Comparison of ENCODE assay signal across 15 cellular contexts in the genomic region with DNA sequence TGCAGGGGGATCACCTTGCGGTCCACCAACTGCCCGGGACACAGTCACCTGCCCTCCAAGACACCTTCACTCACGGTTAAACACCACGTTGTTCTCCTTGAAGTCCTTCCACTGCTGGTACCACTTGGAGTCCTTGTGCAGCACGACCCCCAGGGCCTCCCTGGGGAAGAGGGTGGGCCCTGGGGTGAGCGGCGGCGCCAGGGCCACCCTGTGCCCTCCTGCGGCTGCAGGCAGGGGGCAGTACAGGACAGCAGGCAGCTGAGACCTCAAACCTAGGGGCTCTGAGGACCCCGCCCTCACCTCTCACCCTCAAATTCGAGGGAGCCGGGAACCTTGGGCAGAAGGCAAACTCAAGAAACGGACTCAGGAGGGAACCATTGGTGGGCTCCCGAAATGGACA. TPM values are rescaled to one million over a fixed set of nuclear protein-coding genes. Genes with fewer than 3 reads are reported as not detected.
A peak's percentile ranks its signal among the peaks of the same experiment; 100 is the strongest.
DNase-seq lines count a peak whose midpoint lies in the region; ATAC-seq, FAIRE-seq and TF ChIP-seq lines count a peak whose summit lies in the region.
"Had no signal": no experiment of that assay in that cellular context is flagged by ENCODE, and none has a peak within 500 bp of the region (broad histone marks: within the 10 kb centered on the region; RNA-seq: fewer than 3 reads in every experiment).

No MANE protein-coding gene starts in this region.

- H3K9me2 ChIP-seq in GM23338 (ENCODE audit: insufficient read depth) = no peaks in the 10 kb centered on the region

- no peak for FAIRE-seq in bronchial epithelial cell (lab: Jason Lieb, UNC)
- no peak for FAIRE-seq in kidney (lab: Jason Lieb, UNC)

- H3K4me3 Mint-ChIP-seq in GM23338 = no peak overlapping the region
- H3K4me3 Mint-ChIP-seq: immature natural killer cell, nephron had no signal

- no peaks in the 10 kb centered on the region for H3K9me3 Mint-ChIP-seq in GM23338
- H3K9me3 Mint-ChIP-seq: immature natural killer cell, nephron had no signal

- peak; percentile 48 for ATAC-seq in GM23338
- ATAC-seq in psoas muscle = no peak
- no peak for ATAC-seq in GM19395 (IDR thresholded peaks at IDR 0.05; ENCODE audit: unreplicated experiment)

- H3K4me3 ChIP-seq in GM23338 (no peak overlapping the region), bronchial epithelial cell (ENCODE audit: low read depth, low read length) (no peak overlapping the region), psoas muscle (no peak overlapping the region), kidney (ENCODE audit: low read length in 2 of 2) (no peak overlapping the region)
- H3K4me3 ChIP-seq: HAP-1 had no signal

- H3K36me3 ChIP-seq in GM23338 (ENCODE audit: insufficient read depth) (peaks cover 28% of the 10 kb centered on the region; the same call in 1 of the 2 replicates), bronchial epithelial cell (ENCODE audit: control insufficient read depth, insufficient read depth, low read length) (peaks cover 31% of the 10 kb centered on the region), psoas muscle (ENCODE audit: insufficient read depth in 1 of 2, low read depth in 1 of 2) (peaks cover 9 to 89% of the 10 kb centered on the region in 2 donors), kidney (ENCODE audit: control insufficient read depth in 1 of 2, insufficient read depth in 2 of 2, low read length in 2 of 2) (peaks cover 26 to 37% of the 10 kb centered on the region in 2 donors)

- TF ChIP-seq CTCF in GM23338 (conservative IDR thresholded peaks at IDR 0.05; ENCODE audit: low read depth in 2 of 2) (peak; percentile 56 to 60), bronchial epithelial cell (IDR thresholded peaks at IDR 0.05; ENCODE audit: insufficient read depth, low read length, severe bottlenecking) (peak; percentile 31), psoas muscle (IDR thresholded peaks at IDR 0.05) (peak; percentile 25), kidney (IDR thresholded peaks at IDR 0.05; ENCODE audit: borderline replicate concordance, extremely low read depth, insufficient read depth) (no peak)

- peaks cover 74% of the 10 kb centered on the region for H3K36me3 Mint-ChIP-seq in GM23338 (ENCODE audit: low read depth)

- no peak overlapping the region for H3K4me2 ChIP-seq in GM23338

- H2AFZ ChIP-seq in GM23338 = no peak overlapping the region

- peaks cover 14% of the 10 kb centered on the region; the same call in 1 of the 2 replicates for H4K20me1 ChIP-seq in GM23338 (replicated peaks; ENCODE audit: insufficient read depth)

- H3K4me1 Mint-ChIP-seq in GM23338 = no peaks in the 10 kb centered on the region; the same call in 2 of the 3 replicates

- no peak overlapping the region for H3K9ac ChIP-seq in kidney (ENCODE audit: low read length in 2 of 2)

- no peak overlapping the region for H3K27ac Mint-ChIP-seq in GM23338
- H3K27ac Mint-ChIP-seq: nephron had no signal

- H3K27me3 ChIP-seq in GM23338 (ENCODE audit: insufficient read depth) (no peaks in the 10 kb centered on the region), bronchial epithelial cell (ENCODE audit: control insufficient read depth, insufficient read depth, low read length) (no peaks in the 10 kb centered on the region), psoas muscle (ENCODE audit: insufficient read depth in 3 of 3, low read length in 2 of 3) (no peaks in the 10 kb centered on the region)

- no peak overlapping the region for H3K27ac ChIP-seq in GM23338 (ENCODE audit: low read depth)
- no peak overlapping the region for H3K27ac ChIP-seq in psoas muscle
- no peak overlapping the region for H3K27ac ChIP-seq in kidney (ENCODE audit: low read depth in 2 of 2, low read length in 2 of 2)
- H3K27ac ChIP-seq: epithelial cell of prostate had no signal

- no peaks in the 10 kb centered on the region for H3K9me3 ChIP-seq in psoas muscle
- no peaks in the 10 kb centered on the region for H3K9me3 ChIP-seq in kidney (ENCODE audit: control insufficient read depth in 1 of 2, low read length in 2 of 2)
- H3K9me3 ChIP-seq: HAP-1 had no signal

- H3K27me3 Mint-ChIP-seq in GM23338 (ENCODE audit: insufficient read depth, low read depth, poor library complexity) = peaks cover 9% of the 10 kb centered on the region

- 86 to 90% (median 86%) methylated on average over 13 to 14 of the region's 14 CpGs for WGBS in psoas muscle, 3 donors

- no peaks in the 10 kb centered on the region for H3K4me1 ChIP-seq in GM23338 (ENCODE audit: insufficient read depth)
- peaks cover 8% of the 10 kb centered on the region for H3K4me1 ChIP-seq in psoas muscle
- H3K4me1 ChIP-seq in kidney (ENCODE audit: control insufficient read depth in 1 of 2, insufficient read depth in 1 of 2, low read depth in 1 of 2, low read length in 2 of 2) = peaks cover 0 to 5% of the 10 kb centered on the region in 2 donors

- intact Hi-C loops in psoas muscle (cut with DNase I) (no loop called here), kidney (cut with DNase I) (no loop called here)

- peaks cover 24% of the 10 kb centered on the region for H3F3A ChIP-seq in GM23338 (replicated peaks; ENCODE audit: low read depth)

- peaks cover 7% of the 10 kb centered on the region; the same call in 1 of the 2 replicates for H3K79me2 ChIP-seq in GM23338 (replicated peaks; ENCODE audit: insufficient read depth)

- peak; percentile 41 for DNase-seq in GM23338 (ENCODE audit: low spot score)
- no peak for DNase-seq in bronchial epithelial cell (ENCODE audit: low read depth)
- no peak for DNase-seq in psoas muscle
- DNase-seq in kidney = no peak
- no peak for DNase-seq in GM19238 (ENCODE audit: insufficient read length, low spot score)
- DNase-seq: amniotic stem cell, immature natural killer cell, NCI-H1048, NCI-H748 treated with DMSO at 0.1 percent for 48 hours, SW 1271 had no signal

TF ChIP-seq in GM23338, 12 proteins besides CTCF, POLR2A, EP300 and RAD21 (continues in another document):
- TF ChIP-seq, protein P1, sequence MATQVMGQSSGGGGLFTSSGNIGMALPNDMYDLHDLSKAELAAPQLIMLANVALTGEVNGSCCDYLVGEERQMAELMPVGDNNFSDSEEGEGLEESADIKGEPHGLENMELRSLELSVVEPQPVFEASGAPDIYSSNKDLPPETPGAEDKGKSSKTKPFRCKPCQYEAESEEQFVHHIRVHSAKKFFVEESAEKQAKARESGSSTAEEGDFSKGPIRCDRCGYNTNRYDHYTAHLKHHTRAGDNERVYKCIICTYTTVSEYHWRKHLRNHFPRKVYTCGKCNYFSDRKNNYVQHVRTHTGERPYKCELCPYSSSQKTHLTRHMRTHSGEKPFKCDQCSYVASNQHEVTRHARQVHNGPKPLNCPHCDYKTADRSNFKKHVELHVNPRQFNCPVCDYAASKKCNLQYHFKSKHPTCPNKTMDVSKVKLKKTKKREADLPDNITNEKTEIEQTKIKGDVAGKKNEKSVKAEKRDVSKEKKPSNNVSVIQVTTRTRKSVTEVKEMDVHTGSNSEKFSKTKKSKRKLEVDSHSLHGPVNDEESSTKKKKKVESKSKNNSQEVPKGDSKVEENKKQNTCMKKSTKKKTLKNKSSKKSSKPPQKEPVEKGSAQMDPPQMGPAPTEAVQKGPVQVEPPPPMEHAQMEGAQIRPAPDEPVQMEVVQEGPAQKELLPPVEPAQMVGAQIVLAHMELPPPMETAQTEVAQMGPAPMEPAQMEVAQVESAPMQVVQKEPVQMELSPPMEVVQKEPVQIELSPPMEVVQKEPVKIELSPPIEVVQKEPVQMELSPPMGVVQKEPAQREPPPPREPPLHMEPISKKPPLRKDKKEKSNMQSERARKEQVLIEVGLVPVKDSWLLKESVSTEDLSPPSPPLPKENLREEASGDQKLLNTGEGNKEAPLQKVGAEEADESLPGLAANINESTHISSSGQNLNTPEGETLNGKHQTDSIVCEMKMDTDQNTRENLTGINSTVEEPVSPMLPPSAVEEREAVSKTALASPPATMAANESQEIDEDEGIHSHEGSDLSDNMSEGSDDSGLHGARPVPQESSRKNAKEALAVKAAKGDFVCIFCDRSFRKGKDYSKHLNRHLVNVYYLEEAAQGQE (IDR thresholded peaks at IDR 0.05; ENCODE audit: unreplicated experiment) = no peak
- TF ChIP-seq ZNF331 (CRISPR knock-in tag; IDR thresholded peaks at IDR 0.05; ENCODE audit: low read depth) = no peak

RNA-seq across cellular contexts. Expression of a gene that starts 7.5 kb away (rescaled TPM):
- total RNA-seq in GM23338 (2014; rRNA removed; shearing (Covaris generic)) = 52.4 and 53.1 TPM in 2 replicates
- polyA plus RNA-seq in GM23338 (2016; fragmentation: Nextera tagmentation; extraction: Ambion mirVana) = 22.3 and 22.5 TPM in 2 replicates
- total RNA-seq in bronchial epithelial cell = 0.26 and 0.77 TPM in 2 replicates
- total RNA-seq in psoas muscle = under 1 TPM in 1 of 4 donors, not detected in 3; 0.30 TPM
- polyA plus RNA-seq in psoas muscle = under 1 TPM in 2 of 3 donors, not detected in 1; 0.04 to 0.25 TPM
- total RNA-seq in kidney = 25.9 TPM
- 8.9 TPM for polyA plus RNA-seq in kidney (ENCODE audit: insufficient read depth, low read depth, low replicate concordance)
- polyA plus RNA-seq: immature natural killer cell had no signal

RNA-seq across cellular contexts. Expression of a gene that starts 10.1 kb away (rescaled TPM):
- 121 and 125 TPM in 2 replicates for total RNA-seq in GM23338 (2014; rRNA removed; shearing (Covaris generic))
- polyA plus RNA-seq in GM23338 (2016; fragmentation: Nextera tagmentation; extraction: Ambion mirVana) (128 and 131 TPM in 2 replicates), psoas muscle (100 to 1,000 TPM in 2 of 3 donors, 10 to 100 TPM in 1; 95.1 to 173 (median 119) TPM), kidney (ENCODE audit: insufficient read depth, low read depth, low replicate concordance) (46.7 TPM)
- total RNA-seq in bronchial epithelial cell (96.1 and 146 TPM in 2 replicates), psoas muscle (10 to 100 TPM; 67.0 to 95.8 (median 80.0) TPM), kidney (57.8 TPM)

RNA-seq across cellular contexts. Expression of a gene that starts 13.3 kb away (rescaled TPM):
- 17.2 and 25.1 TPM in 2 replicates for total RNA-seq in GM23338 (2014; rRNA removed; shearing (Covaris generic))
- polyA plus RNA-seq in GM23338 (2016; fragmentation: Nextera tagmentation; extraction: Ambion mirVana) (16.4 and 17.1 TPM in 2 replicates), psoas muscle (10 to 100 TPM in 2 of 3 donors, 1 to 10 TPM in 1; 8.4 to 16.0 (median 10.2) TPM), kidney (ENCODE audit: insufficient read depth, low read depth, low replicate concordance) (24.3 TPM)
- total RNA-seq in bronchial epithelial cell (13.4 and 15.9 TPM in 2 replicates), psoas muscle (1 to 10 TPM; 4.6 to 8.7 (median 6.7) TPM), kidney (18.4 TPM)

RNA-seq across cellular contexts. Expression of a gene that starts 18.8 kb away (rescaled TPM):
- 1.7 and 5.6 TPM in 2 replicates for total RNA-seq in GM23338 (2014; rRNA removed; shearing (Covaris generic))
- 6.2 and 7.0 TPM in 2 replicates for polyA plus RNA-seq in GM23338 (2016; fragmentation: Nextera tagmentation; extraction: Ambion mirVana)
- total RNA-seq in bronchial epithelial cell = 1.8 and 1.9 TPM in 2 replicates
- 10 to 100 TPM in 1 of 4 donors, 1 to 10 TPM in 3; 4.5 to 13.0 (median 7.5) TPM for total RNA-seq in psoas muscle
- polyA plus RNA-seq in psoas muscle = 1 to 10 TPM; 1.2 to 1.5 (median 1.3) TPM
- total RNA-seq in kidney = 0.44 TPM
- 1.5 TPM for polyA plus RNA-seq in kidney (ENCODE audit: insufficient read depth, low read depth, low replicate concordance)
- total RNA-seq: subcutaneous adipose tissue had no signal

RNA-seq across cellular contexts. Expression of a gene that starts 29.7 kb away (rescaled TPM):
- 22.6 and 23.2 TPM in 2 replicates for total RNA-seq in GM23338 (2014; rRNA removed; shearing (Covaris generic))
- 11.3 and 12.2 TPM in 2 replicates for polyA plus RNA-seq in GM23338 (2016; fragmentation: Nextera tagmentation; extraction: Ambion mirVana)
- 10.0 and 11.9 TPM in 2 replicates for total RNA-seq in bronchial epithelial cell
- total RNA-seq in psoas muscle = 10 to 100 TPM; 42.7 to 72.5 (median 55.5) TPM
- polyA plus RNA-seq in psoas muscle = 10 to 100 TPM; 35.4 to 43.9 (median 40.0) TPM
- total RNA-seq in kidney = 37.0 TPM
- polyA plus RNA-seq in kidney (ENCODE audit: insufficient read depth, low read depth, low replicate concordance) = 16.7 TPM

Comparison
In these comparisons a context has a peak if more than half of its experiments do, and no peak if none do; other contexts are left out.
1. RNA of a gene that starts 7.5 kb away (total RNA-seq): 52.4 to 53.1 TPM in GM23338 and 25.9 TPM in kidney (single experiment); 0.26 to 0.77 TPM in bronchial epithelial cell and 0.30 TPM in psoas muscle; every median in the first group is over 10 times any median in the second.